Comparison of ENCODE assay signal across 1 cellular context in genomic region chr4:24971192-24971591, GRCh38.
TF ChIP-seq lines count a peak whose summit lies in the region.

No MANE protein-coding gene starts in this region.

TF ChIP-seq in HepG2, 621 proteins besides CTCF, POLR2A, EP300 and RAD21 (continued from another document):
- TF ChIP-seq ZNF383 (CRISPR knock-in tag; IDR thresholded peaks at IDR 0.05; ENCODE audit: borderline replicate concordance) (no peak), SOX5 (CRISPR knock-in tag; IDR thresholded peaks at IDR 0.05; ENCODE audit: borderline replicate concordance) (peak; percentile 51), ZNF556 (CRISPR knock-in tag; IDR thresholded peaks at IDR 0.05; ENCODE audit: borderline replicate concordance) (no peak), HNF1B (CRISPR knock-in tag; IDR thresholded peaks at IDR 0.05) (no peak), ZNF550 (CRISPR knock-in tag; IDR thresholded peaks at IDR 0.05; ENCODE audit: borderline replicate concordance) (no peak), CC2D1A (CRISPR knock-in tag; IDR thresholded peaks at IDR 0.05) (no peak), ZFP62 (CRISPR knock-in tag; IDR thresholded peaks at IDR 0.05) (no peak), ATM (IDR thresholded peaks at IDR 0.05; ENCODE audit: borderline replicate concordance) (no peak), RFX3 (CRISPR knock-in tag; IDR thresholded peaks at IDR 0.05) (no peak)
- TF ChIP-seq, protein P1, sequence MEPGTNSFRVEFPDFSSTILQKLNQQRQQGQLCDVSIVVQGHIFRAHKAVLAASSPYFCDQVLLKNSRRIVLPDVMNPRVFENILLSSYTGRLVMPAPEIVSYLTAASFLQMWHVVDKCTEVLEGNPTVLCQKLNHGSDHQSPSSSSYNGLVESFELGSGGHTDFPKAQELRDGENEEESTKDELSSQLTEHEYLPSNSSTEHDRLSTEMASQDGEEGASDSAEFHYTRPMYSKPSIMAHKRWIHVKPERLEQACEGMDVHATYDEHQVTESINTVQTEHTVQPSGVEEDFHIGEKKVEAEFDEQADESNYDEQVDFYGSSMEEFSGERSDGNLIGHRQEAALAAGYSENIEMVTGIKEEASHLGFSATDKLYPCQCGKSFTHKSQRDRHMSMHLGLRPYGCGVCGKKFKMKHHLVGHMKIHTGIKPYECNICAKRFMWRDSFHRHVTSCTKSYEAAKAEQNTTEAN (CRISPR knock-in tag; conservative IDR thresholded peaks at IDR 0.05) = no peak
